In genomic region chr19:2097330-2098327, GRCh38 we compare ENCODE assay signal across 8 cellular contexts. TPM values are rescaled to one million over a fixed set of nuclear protein-coding genes. Genes with fewer than 3 reads are reported as not detected.
DNase-seq lines count a peak whose midpoint lies in the region; ATAC-seq and TF ChIP-seq lines count a peak whose summit lies in the region.

No MANE protein-coding gene starts in this region.

- H3K4me3 Mint-ChIP-seq in CD8-positive, alpha-beta memory T cell, result peak overlapping the region; percentile 78 to 100 (median 85)

- peaks cover 0 to 4% of the 10 kb centered on the region in 2 donors for H3K27me3 Mint-ChIP-seq in CD8-positive, alpha-beta memory T cell

- CTCF ChIA-PET in CD8-positive, alpha-beta memory T cell (lab: Charles Lee), result interaction anchor here (0.7 to 2.1 kb wide), 6 partner anchors 11 to 80 kb away, joined by 3 to 6 read pairs (median 4); no protein-coding TSS in a partner anchor

- POLR2A ChIA-PET in CD8-positive, alpha-beta memory T cell (lab: Charles Lee), result interaction anchor here (0.6 to 4.0 kb wide), 2 partner anchors 14 to 36 kb away, joined by 3 to 19 read pairs; no protein-coding TSS in a partner anchor

- H3K9me3 ChIP-seq in CD8-positive, alpha-beta memory T cell (ENCODE audit: low read length), result no peaks in the 10 kb centered on the region

- no peaks in the 10 kb centered on the region for H3K27me3 ChIP-seq in CD8-positive, alpha-beta memory T cell (ENCODE audit: insufficient read depth, low read length, poor library complexity, severe bottlenecking)

- TF ChIP-seq CTCF in HFF-Myc (IDR thresholded peaks at IDR 0.05; ENCODE audit: low read depth, low read length, missing control alignments) (no peak), retinal pigment epithelial cell (conservative IDR thresholded peaks at IDR 0.05; ENCODE audit: low read depth, low read length) (no peak), omental fat pad (IDR thresholded peaks at IDR 0.05) (no peak)

- peaks cover 11% of the 10 kb centered on the region for H3K36me3 ChIP-seq in CD8-positive, alpha-beta memory T cell (ENCODE audit: insufficient read depth, low read length)

- H3K36me3 Mint-ChIP-seq in CD8-positive, alpha-beta memory T cell, result peaks cover 0 to 53% (median 8%) of the 10 kb centered on the region in 3 donors

- H3K4me1 ChIP-seq in CD8-positive, alpha-beta memory T cell (ENCODE audit: insufficient read depth, low read length), result peaks cover 25% of the 10 kb centered on the region

- peak overlapping the region; percentile 54 for H3K27ac ChIP-seq in CD8-positive, alpha-beta memory T cell (ENCODE audit: low read depth, low read length)
- peak overlapping the region; percentile 11 for H3K27ac ChIP-seq in epithelial cell of prostate

- DNase-seq in CD8-positive, alpha-beta memory T cell, result peak in 4 of 5 donors; percentile 40 to 73 (median 50)
- DNase-seq in HFF-Myc (ENCODE audit: extremely low read depth, low read depth), result no peak
- no peak for DNase-seq in epithelial cell of prostate (ENCODE audit: low read depth, low spot score)
- DNase-seq in retinal pigment epithelial cell (ENCODE audit: low read depth), result no peak
- DNase-seq in D341Med (ENCODE audit: low spot score), result no peak
- no peak for DNase-seq in omental fat pad (ENCODE audit: low spot score)

- peak overlapping the region in 7 of 8 donors; percentile 54 to 97 (median 87) for H3K27ac Mint-ChIP-seq in CD8-positive, alpha-beta memory T cell

- H3K4me1 Mint-ChIP-seq in CD8-positive, alpha-beta memory T cell, result peaks cover 17 to 34% (median 18%) of the 10 kb centered on the region in 3 donors

- peak overlapping the region; percentile 63 for H3K4me3 ChIP-seq in CD8-positive, alpha-beta memory T cell (ENCODE audit: low read length)
- peak overlapping the region; percentile 40 for H3K4me3 ChIP-seq in HFF-Myc (replicated peaks; ENCODE audit: low read depth, low read length)
- peak overlapping the region; percentile 51 for H3K4me3 ChIP-seq in retinal pigment epithelial cell (ENCODE audit: low read length)

- ATAC-seq in activated CD4-positive, CD25-positive, alpha-beta regulatory T cell treated with anti-CD3 and anti-CD28 coated beads, Interleukin-2, amount 50 U/mL, for 24 hours, result peak; percentile 3 to 5
- ATAC-seq in HG03175 (IDR thresholded peaks at IDR 0.05; ENCODE audit: unreplicated experiment) (no peak), omental fat pad (ENCODE audit: low FRiP score) (no peak)

- peaks cover 0 to 2% (median 0%) of the 10 kb centered on the region in 5 donors for H3K9me3 Mint-ChIP-seq in CD8-positive, alpha-beta memory T cell

RNA-seq across cellular contexts. Expression of gene IZUMO4, which starts 0.9 kb away (rescaled TPM):
- total RNA-seq in CD8-positive, alpha-beta memory T cell, result 1 to 10 TPM; 8.9 to 9.7 TPM
- 0.58 TPM for polyA plus RNA-seq in CD8-positive, alpha-beta memory T cell
- 1 to 10 TPM; 3.7 to 5.5 (median 4.6) TPM for total RNA-seq in omental fat pad

RNA-seq across cellular contexts. Expression of gene MOB3A, which starts 1.5 kb away (rescaled TPM):
- total RNA-seq in CD8-positive, alpha-beta memory T cell, result 100 to 1,000 TPM; 171 to 188 TPM
- polyA plus RNA-seq in CD8-positive, alpha-beta memory T cell, result 106 TPM
- 10 to 100 TPM; 29.7 to 51.7 (median 44.8) TPM for total RNA-seq in omental fat pad

RNA-seq across cellular contexts. Expression of gene MKNK2, which starts 46.6 kb away (rescaled TPM):
- total RNA-seq in CD8-positive, alpha-beta memory T cell, result 100 to 1,000 TPM; 137 to 147 TPM
- 50.8 TPM for polyA plus RNA-seq in CD8-positive, alpha-beta memory T cell
- 100 to 1,000 TPM; 133 to 232 (median 178) TPM for total RNA-seq in omental fat pad

RNA-seq across cellular contexts. Expression of gene AP3D1, which starts 53.7 kb away (rescaled TPM):
- total RNA-seq in CD8-positive, alpha-beta memory T cell, result 10 to 100 TPM; 96.5 to 99.2 TPM
- polyA plus RNA-seq in CD8-positive, alpha-beta memory T cell, result 44.2 TPM
- total RNA-seq in omental fat pad, result 100 to 1,000 TPM in 1 of 4 donors, 10 to 100 TPM in 3; 66.7 to 107 (median 79.6) TPM

Comparison
In these comparisons a context has a peak if more than half of its experiments do, and no peak if none do; other contexts are left out.
1. DNase-seq: peak in CD8-positive, alpha-beta memory T cell (4 of 5); none in HFF-Myc (single experiment), epithelial cell of prostate (single experiment), retinal pigment epithelial cell (single experiment), D341Med (single experiment) and omental fat pad (single experiment).
2. ATAC-seq: peak in activated CD4-positive, CD25-positive, alpha-beta regulatory T cell treated with anti-CD3 and anti-CD28 coated beads, Interleukin-2, amount 50 U/mL, for 24 hours (2 of 2); none in HG03175 (single experiment) and omental fat pad (single experiment).
3. Peak in every context shown above with its lines, with median percentiles within 50 percentile points of each other: H3K4me3 ChIP-seq.